In the genomic region with DNA sequence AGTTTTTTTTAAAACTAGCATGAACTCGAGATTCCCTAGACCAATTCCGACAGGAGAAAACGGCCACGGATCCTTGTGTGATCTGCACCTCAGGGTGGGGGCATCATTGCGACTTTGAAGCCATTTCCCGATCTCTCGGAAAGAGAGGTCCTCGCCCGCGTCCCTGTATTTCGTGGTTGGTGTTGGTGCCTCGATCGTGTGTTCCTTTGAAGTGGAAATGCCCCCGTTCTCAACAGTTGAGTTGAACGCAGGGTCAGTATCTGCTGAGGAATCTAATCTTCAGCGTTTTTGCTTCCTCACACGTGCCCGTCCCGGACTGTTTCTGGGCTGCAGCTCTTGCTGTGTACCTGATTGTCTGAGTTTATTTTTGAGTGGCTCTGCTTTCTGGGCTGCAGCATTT, we compare ENCODE assay signal across 8 cellular contexts. TPM values are rescaled to one million over a fixed set of nuclear protein-coding genes. Genes with fewer than 3 reads are reported as not detected.
A peak's percentile ranks its signal among the peaks of the same experiment; 100 is the strongest.
DNase-seq lines count a peak whose midpoint lies in the region; ATAC-seq and TF ChIP-seq lines count a peak whose summit lies in the region.

No MANE protein-coding gene starts in this region.

- no peaks in the 10 kb centered on the region for H3K9me3 Mint-ChIP-seq in activated naive CD4-positive, alpha-beta T cell treated with anti-CD3 and anti-CD28 coated beads, Interleukin-2, amount 10 ng/mL, durations not matched to agents 7 days and 5 days

- peaks cover 48% of the 10 kb centered on the region for H3K4me1 Mint-ChIP-seq in activated naive CD4-positive, alpha-beta T cell treated with anti-CD3 and anti-CD28 coated beads, Interleukin-2, amount 10 ng/mL, durations not matched to agents 7 days and 5 days

- H3K27ac ChIP-seq in C4-2B (peak overlapping the region; percentile 82), HUES6 (ENCODE audit: low read depth, low read length) (no peak overlapping the region), thoracic aorta (peak overlapping the region; percentile 63 to 79)

- H3K27me3 ChIP-seq in HUES6 (ENCODE audit: control insufficient read depth, insufficient read depth, low read length) (peaks cover 13% of the 10 kb centered on the region), kidney epithelial cell (ENCODE audit: control insufficient read depth, insufficient read depth, low read length) (no peaks in the 10 kb centered on the region), thoracic aorta (replicated peaks; ENCODE audit: insufficient read depth) (no peaks in the 10 kb centered on the region)

- TF ChIP-seq CTCF in C4-2B (conservative IDR thresholded peaks at IDR 0.05) = no peak
- TF ChIP-seq CTCF in kidney epithelial cell (IDR thresholded peaks at IDR 0.05; ENCODE audit: insufficient read depth, low read length, poor library complexity, severe bottlenecking) = no peak
- TF ChIP-seq CTCF in thoracic aorta (IDR thresholded peaks at IDR 0.05) = no peak
- no peak for TF ChIP-seq CTCF in GM10248 (IDR thresholded peaks at IDR 0.05; ENCODE audit: control extremely low read depth, extremely low read depth, low read depth, missing control alignments)

- DNase-seq in activated naive CD4-positive, alpha-beta T cell treated with anti-CD3 and anti-CD28 coated beads, Interleukin-2, amount 10 ng/mL, durations not matched to agents 7 days and 5 days = peak; percentile 25
- DNase-seq in kidney epithelial cell (ENCODE audit: low read depth) = no peak
- DNase-seq in thoracic aorta (ENCODE audit: low spot score) = no peak
- no peak for DNase-seq in GM10248 (ENCODE audit: extremely low spot score)
- DNase-seq in NCI-H146 treated with DMSO at 0.1 percent for 48 hours (lab: John Stamatoyannopoulos, UW; ENCODE audit: unreplicated experiment) = no peak

- peak overlapping the region; percentile 77 for H3K9ac ChIP-seq in HUES6 (ENCODE audit: low read length)

- H3K36me3 ChIP-seq in HUES6 (ENCODE audit: control insufficient read depth, insufficient read depth, low read length) (peaks cover 12% of the 10 kb centered on the region), kidney epithelial cell (ENCODE audit: control insufficient read depth, insufficient read depth, low read length) (peaks cover 1% of the 10 kb centered on the region), thoracic aorta (no peaks in the 10 kb centered on the region)

- H3K9me3 ChIP-seq in HUES6 (ENCODE audit: control insufficient read depth, insufficient read depth, low read depth, low read length) (no peaks in the 10 kb centered on the region), thoracic aorta (no peaks in the 10 kb centered on the region)

- peaks cover 21% of the 10 kb centered on the region for H3K36me3 Mint-ChIP-seq in activated naive CD4-positive, alpha-beta T cell treated with anti-CD3 and anti-CD28 coated beads, Interleukin-2, amount 10 ng/mL, durations not matched to agents 7 days and 5 days

- H3K4me3 ChIP-seq in HUES6 (ENCODE audit: low read depth, low read length) (peak overlapping the region; percentile 72), kidney epithelial cell (ENCODE audit: low read depth, low read length) (peak overlapping the region; percentile 92), thoracic aorta (peak overlapping the region; percentile 93)

- H3K4me1 ChIP-seq in HUES6 (ENCODE audit: control insufficient read depth, insufficient read depth, low read length) (peaks cover 15% of the 10 kb centered on the region), thoracic aorta (ENCODE audit: control insufficient read depth in 1 of 2, low read depth in 2 of 2) (peaks cover 25 to 39% of the 10 kb centered on the region in 2 donors)

- ATAC-seq in thoracic aorta (ENCODE audit: insufficient number of reproducible peaks, low FRiP score, low read depth) (no peak), HG02588 (IDR thresholded peaks at IDR 0.05; ENCODE audit: unreplicated experiment) (no peak)

- CTCF ChIA-PET in activated naive CD4-positive, alpha-beta T cell treated with anti-CD3 and anti-CD28 coated beads, Interleukin-2, amount 10 ng/mL, durations not matched to agents 7 days and 5 days (lab: Charles Lee) = no interaction called here
- CTCF ChIA-PET in GM10248 (lab: Yijun Ruan, JAX) = no interaction called here

- POLR2A ChIA-PET in GM10248 (lab: Yijun Ruan, JAX) = no interaction called here

- peaks cover 9% of the 10 kb centered on the region for H3K27me3 Mint-ChIP-seq in activated naive CD4-positive, alpha-beta T cell treated with anti-CD3 and anti-CD28 coated beads, Interleukin-2, amount 10 ng/mL, durations not matched to agents 7 days and 5 days

- peak overlapping the region; percentile 89 for H3K4me3 Mint-ChIP-seq in activated naive CD4-positive, alpha-beta T cell treated with anti-CD3 and anti-CD28 coated beads, Interleukin-2, amount 10 ng/mL, durations not matched to agents 7 days and 5 days

- H3K27ac Mint-ChIP-seq in activated naive CD4-positive, alpha-beta T cell treated with anti-CD3 and anti-CD28 coated beads, Interleukin-2, amount 10 ng/mL, durations not matched to agents 7 days and 5 days = peak overlapping the region; percentile 89

RNA-seq across cellular contexts. Expression of a gene that starts 1.1 kb away (rescaled TPM):
- total RNA-seq in kidney epithelial cell (10.7 and 19.3 TPM in 2 replicates), thoracic aorta (10 to 100 TPM; 15.0 to 21.4 TPM)

RNA-seq across cellular contexts. Expression of a gene that starts 1.4 kb away (rescaled TPM):
- total RNA-seq in kidney epithelial cell = 15.5 and 18.1 TPM in 2 replicates
- total RNA-seq in thoracic aorta = 10 to 100 TPM; 13.7 to 19.2 TPM
